ENCODE assay signal across 8 cellular contexts in the genomic region with DNA sequence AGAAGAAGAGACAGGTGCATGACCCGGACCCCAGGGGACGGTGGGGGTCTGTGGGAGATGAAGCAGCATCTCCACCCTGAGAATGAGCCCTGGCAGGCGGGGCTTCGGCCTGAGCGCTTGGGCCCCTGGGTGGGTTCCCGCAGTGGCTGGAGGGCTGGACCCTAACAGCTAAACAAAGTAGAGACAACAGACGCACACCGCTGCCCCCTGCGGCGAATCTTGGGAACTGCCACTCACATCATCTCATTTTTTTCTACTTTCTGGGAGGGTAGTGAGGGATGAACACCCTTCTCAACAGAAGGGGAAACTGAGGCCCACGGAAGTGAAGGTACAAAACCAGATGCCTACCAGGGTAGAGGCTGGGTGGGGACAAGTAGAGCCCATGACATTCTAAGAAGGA.
DNase-seq lines count a peak whose midpoint lies in the region; ATAC-seq and TF ChIP-seq lines count a peak whose summit lies in the region.

No MANE protein-coding gene starts in this region.

- H3K4me1 Mint-ChIP-seq in brain (peaks cover 70% of the 10 kb centered on the region), memory B cell (peaks cover 6% of the 10 kb centered on the region)

- H3K36me3 Mint-ChIP-seq in brain: peaks cover 35% of the 10 kb centered on the region
- peaks cover 22% of the 10 kb centered on the region for H3K36me3 Mint-ChIP-seq in memory B cell

- H3K9me3 Mint-ChIP-seq in brain (no peaks in the 10 kb centered on the region), memory B cell (no peaks in the 10 kb centered on the region)

- CTCF ChIA-PET in GM10248 (lab: Yijun Ruan, JAX): interaction anchor here (0.7 to 1.9 kb wide), 16 partner anchors 9 to 386 kb away, joined by 3 to 12 read pairs (median 4); no protein-coding TSS in a partner anchor

- H3K27me3 Mint-ChIP-seq in brain (no peaks in the 10 kb centered on the region), memory B cell (no peaks in the 10 kb centered on the region)

- no peak for ATAC-seq in memory B cell (ENCODE audit: low read depth)
- no peak for ATAC-seq in HG03280 (IDR thresholded peaks at IDR 0.05; ENCODE audit: unreplicated experiment)
- ATAC-seq in HG03139 (IDR thresholded peaks at IDR 0.05; ENCODE audit: unreplicated experiment): no peak

- peak overlapping the region in 4 of 5 experiments; percentile 22 to 76 (median 57) for H3K27ac Mint-ChIP-seq in brain
- H3K27ac Mint-ChIP-seq in memory B cell: no peak overlapping the region

- peak; percentile 43 for TF ChIP-seq CTCF in GM10248 (IDR thresholded peaks at IDR 0.05; ENCODE audit: control extremely low read depth, extremely low read depth, low read depth, missing control alignments)
- peak; percentile 50 to 64 for TF ChIP-seq CTCF in brain (conservative IDR thresholded peaks at IDR 0.05)

- no peak overlapping the region for H3K4me3 Mint-ChIP-seq in brain
- no peak overlapping the region for H3K4me3 Mint-ChIP-seq in memory B cell

- DNase-seq in GM10248 (ENCODE audit: extremely low spot score): peak; percentile 71
- DNase-seq in NOMO-1 treated with dmso at 0.1 percent for 144 hours (lab: John Stamatoyannopoulos, UW; ENCODE audit: unreplicated experiment): peak; percentile 1
- DNase-seq in memory B cell (ENCODE audit: low spot score in 2 of 2): peak; percentile 18 to 32
- DNase-seq in ureter (ENCODE audit: low spot score): no peak
- DNase-seq in NCI-H69 (lab: John Stamatoyannopoulos, UW): no peak

- POLR2A ChIA-PET in GM10248 (lab: Yijun Ruan, JAX): no interaction called here

Comparison
In these comparisons a context has a peak if more than half of its experiments do, and no peak if none do; other contexts are left out.
1. DNase-seq: peak in GM10248 (single experiment), NOMO-1 treated with dmso at 0.1 percent for 144 hours (single experiment) and memory B cell (2 of 2); none in ureter (single experiment) and NCI-H69 (single experiment).